Comparison of ENCODE assay signal across 23 cellular contexts in genomic region chr4:94978904-94979303, GRCh38.
DNase-seq lines count a peak whose midpoint lies in the region; TF ChIP-seq lines count a peak whose summit lies in the region.
"Had no signal": no experiment of that assay in that cellular context is flagged by ENCODE, and none has a peak within 500 bp of the region (broad histone marks: within the 10 kb centered on the region; RNA-seq: fewer than 3 reads in every experiment).

No MANE protein-coding gene starts in this region.

- no peaks in the 10 kb centered on the region for H3K27me3 ChIP-seq in ACC112 (ENCODE audit: insufficient read depth, low read length)
- H3K27me3 ChIP-seq in mammary epithelial cell (ENCODE audit: insufficient read depth, low read length), result no peaks in the 10 kb centered on the region
- H3K27me3 ChIP-seq: hepatocyte, right atrium auricular region had no signal

- no peaks in the 10 kb centered on the region for H3K9me3 ChIP-seq in mammary epithelial cell (replicated peaks; ENCODE audit: insufficient read depth, low read length)
- H3K9me3 ChIP-seq: lower lobe of right lung, right atrium auricular region had no signal

- no peaks in the 10 kb centered on the region for H4K20me1 ChIP-seq in mammary epithelial cell (ENCODE audit: insufficient read depth, low read length)

- POLR2A ChIA-PET in GM10248 (lab: Yijun Ruan, JAX), result no interaction called here

- BruUV-seq in mammary epithelial cell (replicated peaks; lab: Mats Ljungman, UMichigan), result no TSS peak

- peak overlapping the region; percentile 29; the same call in 1 of the 2 replicates for H3K27ac ChIP-seq in ACC112 (ENCODE audit: low read depth, low read length)
- no peak overlapping the region for H3K27ac ChIP-seq in mammary epithelial cell (ENCODE audit: insufficient read depth, low read depth, low read length)
- H3K27ac ChIP-seq: hepatocyte, HL-60, lower lobe of right lung, right atrium auricular region had no signal

- CTCF ChIA-PET in mammary epithelial cell (lab: Charles Lee; ENCODE audit: low non-redundant PET), result no interaction called here
- CTCF ChIA-PET in GM10248 (lab: Yijun Ruan, JAX), result no interaction called here

- no peak overlapping the region for H3K4me2 ChIP-seq in mammary epithelial cell (ENCODE audit: insufficient read depth, low read depth, low read length)
- H3K4me2 ChIP-seq: hepatocyte had no signal

- in situ Hi-C loops in mammary epithelial cell (cut with MboI; ENCODE audit: low sequenced_read_pairs in 2 of 2), result no loop called here

- intact Hi-C loops in mammary epithelial cell (cut with micrococcal nuclease), result no loop called here

- peak overlapping the region; percentile 4; the same call in 1 of the 2 replicates for H3K4me3 ChIP-seq in ACC112 (ENCODE audit: low read depth, low read length)
- no peak overlapping the region for H3K4me3 ChIP-seq in mammary epithelial cell (replicated peaks in 1 of 3; ENCODE audit: insufficient read depth in 1 of 3, low read depth in 2 of 3, low read length in 3 of 3)
- H3K4me3 ChIP-seq: hepatocyte, lower lobe of right lung, right atrium auricular region had no signal

- H2AFZ ChIP-seq in ACC112 (ENCODE audit: low read length, unreplicated experiment) (no peak overlapping the region), mammary epithelial cell (ENCODE audit: low read depth, low read length) (no peak overlapping the region)
- H2AFZ ChIP-seq: hepatocyte had no signal

- 46% methylated on average over 3 of the region's 3 CpGs for WGBS in mammary epithelial cell (ENCODE audit: low coverage, missing lambda C conversion rate)

- H3K9ac ChIP-seq in mammary epithelial cell (ENCODE audit: insufficient read depth, low read length), result no peak overlapping the region

- H3K4me1 ChIP-seq in ACC112 (ENCODE audit: control insufficient read depth, insufficient read depth, low read length, unreplicated experiment) (peaks cover 47% of the 10 kb centered on the region), mammary epithelial cell (ENCODE audit: insufficient read depth, low read length) (no peaks in the 10 kb centered on the region)
- H3K4me1 ChIP-seq: lower lobe of right lung, right atrium auricular region had no signal

- no peaks in the 10 kb centered on the region for H3K79me2 ChIP-seq in ACC112 (ENCODE audit: control insufficient read depth, insufficient read depth, low read length, unreplicated experiment)
- H3K79me2 ChIP-seq in mammary epithelial cell (ENCODE audit: insufficient read depth, low read length), result no peaks in the 10 kb centered on the region
- H3K79me2 ChIP-seq: hepatocyte had no signal

- no peaks in the 10 kb centered on the region; the same call in 1 of the 2 replicates for H3K36me3 ChIP-seq in ACC112 (ENCODE audit: insufficient read depth, low read length)
- no peaks in the 10 kb centered on the region for H3K36me3 ChIP-seq in mammary epithelial cell (ENCODE audit: insufficient read depth, low read length)
- H3K36me3 ChIP-seq: lower lobe of right lung, right atrium auricular region had no signal

- dilution Hi-C loops in mammary epithelial cell (cut with HindIII; ENCODE audit: low sequenced_read_pairs), result no loop called here

- TF ChIP-seq CTCF in mammary epithelial cell (conservative IDR thresholded peaks at IDR 0.05 in 1 of 2, IDR thresholded peaks at IDR 0.05 in 1 of 2; ENCODE audit: extremely low read depth in 1 of 2, insufficient read depth in 1 of 2, low read depth in 1 of 2, low read length in 2 of 2), result no peak
- TF ChIP-seq CTCF in GM10248 (IDR thresholded peaks at IDR 0.05; ENCODE audit: control extremely low read depth, extremely low read depth, low read depth, missing control alignments), result no peak

- DNase-seq in HCEC 1CT (peak; percentile 9), mammary epithelial cell (peak; percentile 37), glomerular visceral epithelial cell (ENCODE audit: extremely low spot score) (peak; percentile 40), T1000 (lab: John Stamatoyannopoulos, UW) (no peak), LoVo (ENCODE audit: low spot score) (no peak), GM10248 (ENCODE audit: extremely low spot score) (no peak)
- DNase-seq: activated CD4-positive, alpha-beta T cell treated with anti-CD3 and anti-CD28 coated beads for 1 hour; activated naive CD4-positive, alpha-beta T cell treated with Interleukin-2 at 50 U/mL for 16 hours; anterior cingulate cortex; CD4-positive, alpha-beta memory T cell; DMS153; effector memory CD4-positive, alpha-beta T cell; GDM1; lower lobe of right lung; MM.1S; NCI-H1436; NCI-H524 treated with DMSO at 0.1 percent for 48 hours; stimulated activated naive CD4-positive, alpha-beta T cell; trophoblast cell had no signal

Comparison
In these comparisons a context has a peak if more than half of its experiments do, and no peak if none do; other contexts are left out.
1. DNase-seq: peak in HCEC 1CT (single experiment), mammary epithelial cell (single experiment) and glomerular visceral epithelial cell (single experiment); none in T1000 (single experiment), LoVo (single experiment) and GM10248 (single experiment).